ENCODE assay signal across 20 cellular contexts in the genomic region with DNA sequence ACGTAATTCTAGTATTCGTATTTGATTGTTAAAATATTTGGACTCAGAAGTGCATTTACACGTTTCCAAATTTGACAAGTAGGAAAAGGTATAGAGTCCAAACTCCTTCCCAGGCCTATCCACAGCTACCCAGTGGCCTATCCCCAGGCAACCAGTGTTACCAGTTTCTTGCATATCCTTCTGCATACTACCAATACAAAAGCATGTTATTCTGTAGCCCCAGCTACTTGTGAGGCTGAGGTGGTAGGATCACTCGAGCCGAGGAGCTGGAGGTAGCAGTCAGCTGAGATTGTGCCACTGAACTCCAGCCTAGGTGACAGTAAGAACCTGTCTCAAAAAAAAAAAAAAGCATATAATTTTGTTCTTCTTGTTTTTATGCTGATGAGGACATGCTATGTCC.
DNase-seq lines count a peak whose midpoint lies in the region; ATAC-seq and TF ChIP-seq lines count a peak whose summit lies in the region.
"Had no signal": no experiment of that assay in that cellular context is flagged by ENCODE, and none has a peak within 500 bp of the region (broad histone marks: within the 10 kb centered on the region; RNA-seq: fewer than 3 reads in every experiment).

No MANE protein-coding gene starts in this region.

- H3K9me2 ChIP-seq in GM23338 (ENCODE audit: insufficient read depth): no peaks in the 10 kb centered on the region

- H3K36me3 ChIP-seq in GM23338 (ENCODE audit: insufficient read depth): no peaks in the 10 kb centered on the region
- H3K36me3 ChIP-seq in esophagus muscularis mucosa: no peaks in the 10 kb centered on the region
- no peaks in the 10 kb centered on the region for H3K36me3 ChIP-seq in stomach
- H3K36me3 ChIP-seq in tibial nerve: no peaks in the 10 kb centered on the region

- H3K36me3 Mint-ChIP-seq in GM23338 (ENCODE audit: low read depth): no peaks in the 10 kb centered on the region
- H3K36me3 Mint-ChIP-seq in activated CD8-positive, alpha-beta memory T cell treated with anti-CD3 and anti-CD28 coated beads, Interleukin-2, amount 10 ng/mL, durations not matched to agents 7 days and 5 days: no peaks in the 10 kb centered on the region

- H3K27me3 ChIP-seq in GM23338 (ENCODE audit: insufficient read depth) (no peaks in the 10 kb centered on the region), esophagus muscularis mucosa (no peaks in the 10 kb centered on the region), stomach (no peaks in the 10 kb centered on the region), tibial nerve (no peaks in the 10 kb centered on the region)

- peaks cover 57% of the 10 kb centered on the region for H3K79me2 ChIP-seq in GM23338 (replicated peaks; ENCODE audit: insufficient read depth)

- H4K20me1 ChIP-seq in GM23338 (replicated peaks; ENCODE audit: insufficient read depth): no peaks in the 10 kb centered on the region; the same call in 1 of the 2 replicates

- 95% methylated on average over 5 of the region's 5 CpGs for WGBS in esophagus muscularis mucosa
- 29 to 72% (median 55%) methylated on average over 5 of the region's 5 CpGs for WGBS in stomach, 5 donors
- 90 to 95% methylated on average over 5 of the region's 5 CpGs for WGBS in tibial nerve, 2 donors

- CTCF ChIA-PET in activated CD8-positive, alpha-beta memory T cell treated with anti-CD3 and anti-CD28 coated beads, Interleukin-2, amount 10 ng/mL, durations not matched to agents 7 days and 5 days (lab: Charles Lee): no interaction called here

- H2AFZ ChIP-seq in GM23338: no peak overlapping the region
- H2AFZ ChIP-seq: GM23248 had no signal

- no peak for TF ChIP-seq POLR2A in esophagus muscularis mucosa (IDR thresholded peaks at IDR 0.05; ENCODE audit: low read depth)
- no peak for TF ChIP-seq POLR2A in stomach (IDR thresholded peaks at IDR 0.05)
- no peak for TF ChIP-seq POLR2A in tibial nerve (IDR thresholded peaks at IDR 0.05)

- intact Hi-C loops in esophagus muscularis mucosa (cut with DNase I) (loop anchor here (5.0 kb wide), 1 partner anchor 68 kb away; a partner anchor contains a TSS), stomach (cut with DNase I; ENCODE audit: low total_unique reads) (no loop called here), left cardiac atrium (cut with DNase I) (no loop called here)

- DNase-seq in GM12864 (ENCODE audit: low read depth) (no peak), GM23338 (ENCODE audit: low spot score) (no peak), esophagus muscularis mucosa (ENCODE audit: extremely low spot score) (peak; percentile 17), stomach (no peak), tibial nerve (ENCODE audit: low spot score in 2 of 2) (no peak), left cardiac atrium (no peak)
- no peak for DNase-seq in activated CD8-positive, alpha-beta memory T cell treated with anti-CD3 and anti-CD28 coated beads, Interleukin-2, amount 10 ng/mL, durations not matched to agents 7 days and 5 days
- no peak for DNase-seq in stimulated activated CD4-positive, alpha-beta T cell treated with anti-CD3 and anti-CD28 coated beads, Interleukin-1b, Interleukin-23, amount 100 ng/mL, for 48 hours
- DNase-seq: C1 segment of cervical spinal cord, DMS 273 treated with DMSO at 0.1 percent for 48 hours, GF-D8, GM23248, NCI-H1092, NCI-H2081 treated with DMSO at 0.1 percent for 48 hours, NCI-H510A, NCI-H774, Right ventricle myocardium superior had no signal

- H3K4me3 Mint-ChIP-seq in GM23338: no peak overlapping the region
- H3K4me3 Mint-ChIP-seq in activated CD8-positive, alpha-beta memory T cell treated with anti-CD3 and anti-CD28 coated beads, Interleukin-2, amount 10 ng/mL, durations not matched to agents 7 days and 5 days: no peak overlapping the region

- no peaks in the 10 kb centered on the region for H3K9me3 Mint-ChIP-seq in GM23338
- H3K9me3 Mint-ChIP-seq in activated CD8-positive, alpha-beta memory T cell treated with anti-CD3 and anti-CD28 coated beads, Interleukin-2, amount 10 ng/mL, durations not matched to agents 7 days and 5 days (ENCODE audit: low read depth): no peaks in the 10 kb centered on the region

- ATAC-seq in GM23338 (peak; percentile 36; the same call in 2 of the 3 replicates), left cardiac atrium (no peak)
- no peak for ATAC-seq in activated CD8-positive, alpha-beta memory T cell treated with anti-CD3 and anti-CD28 coated beads, Interleukin-2, amount 10 ng/mL, durations not matched to agents 7 days and 5 days
- ATAC-seq: HCT116, Panc1 had no signal

- no peak for TF ChIP-seq CTCF in GM12864 (IDR thresholded peaks at IDR 0.05; ENCODE audit: low read depth, low read length, missing control alignments)
- no peak for TF ChIP-seq CTCF in GM23338 (conservative IDR thresholded peaks at IDR 0.05; ENCODE audit: low read depth in 2 of 2)
- no peak for TF ChIP-seq CTCF in esophagus muscularis mucosa (IDR thresholded peaks at IDR 0.05)
- no peak for TF ChIP-seq CTCF in stomach (IDR thresholded peaks at IDR 0.05)
- no peak for TF ChIP-seq CTCF in tibial nerve (IDR thresholded peaks at IDR 0.05)

- peaks cover 69% of the 10 kb centered on the region for H3K4me1 Mint-ChIP-seq in GM23338
- peaks cover 14% of the 10 kb centered on the region for H3K4me1 Mint-ChIP-seq in activated CD8-positive, alpha-beta memory T cell treated with anti-CD3 and anti-CD28 coated beads, Interleukin-2, amount 10 ng/mL, durations not matched to agents 7 days and 5 days

- peaks cover 59% of the 10 kb centered on the region for H3K4me1 ChIP-seq in GM23338 (ENCODE audit: insufficient read depth)
- H3K4me1 ChIP-seq in esophagus muscularis mucosa: peaks cover 72 to 98% (median 95%) of the 10 kb centered on the region in 4 donors
- peaks cover 55 to 100% (median 81%) of the 10 kb centered on the region in 4 donors for H3K4me1 ChIP-seq in stomach
- H3K4me1 ChIP-seq in tibial nerve: peaks cover 0 to 51% (median 33%) of the 10 kb centered on the region in 4 donors

- no peak for TF ChIP-seq EP300 in esophagus muscularis mucosa (IDR thresholded peaks at IDR 0.05)
- no peak for TF ChIP-seq EP300 in stomach (IDR thresholded peaks at IDR 0.05)
- TF ChIP-seq EP300 in tibial nerve (IDR thresholded peaks at IDR 0.05): no peak

- H3K4me2 ChIP-seq in GM23338: 0 out of 2 replicates have a peak overlapping the region, but pooled peaks have one; percentile 50

- no peak overlapping the region for H3K27ac ChIP-seq in GM23338 (ENCODE audit: low read depth)
- no peak overlapping the region for H3K27ac ChIP-seq in esophagus muscularis mucosa (replicated peaks in 1 of 4)
- peak overlapping the region in 4 of 5 donors; percentile 9 to 53 (median 36) for H3K27ac ChIP-seq in stomach
- H3K27ac ChIP-seq in tibial nerve: no peak overlapping the region
- H3K27ac ChIP-seq: GM23248, SK-N-MC had no signal

- H3K4me3 ChIP-seq in GM12864 (ENCODE audit: low read depth, low read length) (peak overlapping the region; percentile 4; the same call in 1 of the 2 replicates), GM23338 (no peak overlapping the region), esophagus muscularis mucosa (no peak overlapping the region), stomach (no peak overlapping the region), tibial nerve (no peak overlapping the region)
- H3K4me3 ChIP-seq: GM23248, SK-N-MC had no signal

- H3K27ac Mint-ChIP-seq in GM23338: peak overlapping the region; percentile 56; the same call in 1 of the 2 replicates
- no peak overlapping the region for H3K27ac Mint-ChIP-seq in activated CD8-positive, alpha-beta memory T cell treated with anti-CD3 and anti-CD28 coated beads, Interleukin-2, amount 10 ng/mL, durations not matched to agents 7 days and 5 days

- H3F3A ChIP-seq in GM23338 (replicated peaks; ENCODE audit: low read depth): no peaks in the 10 kb centered on the region

- peaks cover 2% of the 10 kb centered on the region for H3K27me3 Mint-ChIP-seq in GM23338 (ENCODE audit: insufficient read depth, low read depth, poor library complexity)
- H3K27me3 Mint-ChIP-seq in activated CD8-positive, alpha-beta memory T cell treated with anti-CD3 and anti-CD28 coated beads, Interleukin-2, amount 10 ng/mL, durations not matched to agents 7 days and 5 days: no peaks in the 10 kb centered on the region

- H3K9me3 ChIP-seq in esophagus muscularis mucosa (no peaks in the 10 kb centered on the region), stomach (no peaks in the 10 kb centered on the region), tibial nerve (no peaks in the 10 kb centered on the region)

TF ChIP-seq in GM23338, 12 proteins besides CTCF, POLR2A, EP300 and RAD21 (continues in another document):
- TF ChIP-seq, protein P1, sequence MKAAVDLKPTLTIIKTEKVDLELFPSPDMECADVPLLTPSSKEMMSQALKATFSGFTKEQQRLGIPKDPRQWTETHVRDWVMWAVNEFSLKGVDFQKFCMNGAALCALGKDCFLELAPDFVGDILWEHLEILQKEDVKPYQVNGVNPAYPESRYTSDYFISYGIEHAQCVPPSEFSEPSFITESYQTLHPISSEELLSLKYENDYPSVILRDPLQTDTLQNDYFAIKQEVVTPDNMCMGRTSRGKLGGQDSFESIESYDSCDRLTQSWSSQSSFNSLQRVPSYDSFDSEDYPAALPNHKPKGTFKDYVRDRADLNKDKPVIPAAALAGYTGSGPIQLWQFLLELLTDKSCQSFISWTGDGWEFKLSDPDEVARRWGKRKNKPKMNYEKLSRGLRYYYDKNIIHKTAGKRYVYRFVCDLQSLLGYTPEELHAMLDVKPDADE (IDR thresholded peaks at IDR 0.05): no peak
- TF ChIP-seq ZNF331 (CRISPR knock-in tag; IDR thresholded peaks at IDR 0.05; ENCODE audit: low read depth) (no peak), ZNF114 (CRISPR knock-in tag; IDR thresholded peaks at IDR 0.05) (no peak), EZH2phosphoT487 (IDR thresholded peaks at IDR 0.05; ENCODE audit: unreplicated experiment) (no peak), CREB1 (CRISPR knock-in tag; IDR thresholded peaks at IDR 0.05; ENCODE audit: low read depth) (no peak), JUNB (IDR thresholded peaks at IDR 0.05; ENCODE audit: unreplicated experiment) (no peak), STAT1 (IDR thresholded peaks at IDR 0.05; ENCODE audit: unreplicated experiment) (no peak), EZH2 (IDR thresholded peaks at IDR 0.05; ENCODE audit: low read depth, unreplicated experiment) (no peak)

Comparison
In these comparisons a context has a peak if more than half of its experiments do, and no peak if none do; other contexts are left out.
1. H3K27ac ChIP-seq: peak in stomach (4 of 5); none in GM23338 (single experiment), esophagus muscularis mucosa (0 of 4) and tibial nerve (0 of 4).